In the genomic region with DNA sequence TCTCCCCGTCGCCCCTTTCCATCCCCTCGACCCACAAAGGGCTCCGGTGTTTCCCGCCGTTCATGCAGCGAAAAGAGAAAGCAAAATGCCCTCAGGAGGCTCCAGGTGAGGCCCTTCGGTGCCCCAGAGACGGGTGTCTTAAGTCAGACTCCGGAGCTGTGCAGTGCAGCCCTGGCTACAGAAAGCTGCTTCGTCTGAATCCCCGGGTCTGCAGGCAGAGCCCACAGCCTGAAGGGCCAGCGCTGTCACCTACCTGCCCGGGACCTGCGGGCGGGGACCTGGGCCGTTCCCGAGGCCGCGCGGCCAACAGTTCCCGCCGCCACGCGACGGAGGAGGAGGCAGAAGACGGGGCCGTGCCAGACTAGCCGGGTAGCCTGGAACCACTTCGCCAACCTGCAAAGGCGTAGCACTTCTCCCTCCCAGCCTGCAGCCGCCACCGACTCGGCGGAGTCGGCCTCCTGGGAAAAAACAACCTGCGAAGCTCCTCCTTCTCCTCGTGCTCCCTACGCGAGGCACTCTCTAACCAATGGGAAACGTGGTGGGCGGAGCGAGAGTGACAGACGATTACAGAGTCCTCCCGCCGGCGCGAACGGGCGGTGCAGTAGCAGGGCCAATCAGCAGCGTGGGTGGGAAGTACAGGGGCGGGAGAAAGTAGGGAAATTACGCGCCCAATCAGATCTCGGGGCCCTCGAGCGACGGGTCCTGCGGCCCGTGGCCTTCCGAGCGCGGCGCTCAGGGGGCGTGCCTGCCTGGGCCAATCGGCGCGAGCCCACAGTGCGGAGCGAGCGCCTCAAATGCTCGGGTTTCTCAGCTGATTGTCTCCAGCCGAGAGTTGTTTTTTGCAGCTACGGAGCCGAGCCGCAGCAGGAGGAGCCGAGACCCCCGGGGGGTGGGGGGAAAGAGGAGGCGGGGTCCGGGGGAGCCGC, we compare ENCODE assay signal across 1 cellular context.
TF ChIP-seq lines count a peak whose summit lies in the region.

A gene with protein sequence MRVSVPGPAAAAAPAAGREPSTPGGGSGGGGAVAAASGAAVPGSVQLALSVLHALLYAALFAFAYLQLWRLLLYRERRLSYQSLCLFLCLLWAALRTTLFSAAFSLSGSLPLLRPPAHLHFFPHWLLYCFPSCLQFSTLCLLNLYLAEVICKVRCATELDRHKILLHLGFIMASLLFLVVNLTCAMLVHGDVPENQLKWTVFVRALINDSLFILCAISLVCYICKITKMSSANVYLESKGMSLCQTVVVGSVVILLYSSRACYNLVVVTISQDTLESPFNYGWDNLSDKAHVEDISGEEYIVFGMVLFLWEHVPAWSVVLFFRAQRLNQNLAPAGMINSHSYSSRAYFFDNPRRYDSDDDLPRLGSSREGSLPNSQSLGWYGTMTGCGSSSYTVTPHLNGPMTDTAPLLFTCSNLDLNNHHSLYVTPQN (plus strand): TSS at position 774 of the 926 bp plus-strand sequence. CDS start 312 bp downstream, outside the sequence.
A gene with protein sequence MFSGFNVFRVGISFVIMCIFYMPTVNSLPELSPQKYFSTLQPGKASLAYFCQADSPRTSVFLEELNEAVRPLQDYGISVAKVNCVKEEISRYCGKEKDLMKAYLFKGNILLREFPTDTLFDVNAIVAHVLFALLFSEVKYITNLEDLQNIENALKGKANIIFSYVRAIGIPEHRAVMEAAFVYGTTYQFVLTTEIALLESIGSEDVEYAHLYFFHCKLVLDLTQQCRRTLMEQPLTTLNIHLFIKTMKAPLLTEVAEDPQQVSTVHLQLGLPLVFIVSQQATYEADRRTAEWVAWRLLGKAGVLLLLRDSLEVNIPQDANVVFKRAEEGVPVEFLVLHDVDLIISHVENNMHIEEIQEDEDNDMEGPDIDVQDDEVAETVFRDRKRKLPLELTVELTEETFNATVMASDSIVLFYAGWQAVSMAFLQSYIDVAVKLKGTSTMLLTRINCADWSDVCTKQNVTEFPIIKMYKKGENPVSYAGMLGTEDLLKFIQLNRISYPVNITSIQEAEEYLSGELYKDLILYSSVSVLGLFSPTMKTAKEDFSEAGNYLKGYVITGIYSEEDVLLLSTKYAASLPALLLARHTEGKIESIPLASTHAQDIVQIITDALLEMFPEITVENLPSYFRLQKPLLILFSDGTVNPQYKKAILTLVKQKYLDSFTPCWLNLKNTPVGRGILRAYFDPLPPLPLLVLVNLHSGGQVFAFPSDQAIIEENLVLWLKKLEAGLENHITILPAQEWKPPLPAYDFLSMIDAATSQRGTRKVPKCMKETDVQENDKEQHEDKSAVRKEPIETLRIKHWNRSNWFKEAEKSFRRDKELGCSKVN (minus strand): TSS at position 443 of the 926 bp plus-strand sequence. CDS start 8,948 bp downstream, outside the sequence.

TF ChIP-seq in K562, 482 proteins besides CTCF, POLR2A, EP300 and RAD21 (continued from another document and continues in another):
- TF ChIP-seq, protein P1, sequence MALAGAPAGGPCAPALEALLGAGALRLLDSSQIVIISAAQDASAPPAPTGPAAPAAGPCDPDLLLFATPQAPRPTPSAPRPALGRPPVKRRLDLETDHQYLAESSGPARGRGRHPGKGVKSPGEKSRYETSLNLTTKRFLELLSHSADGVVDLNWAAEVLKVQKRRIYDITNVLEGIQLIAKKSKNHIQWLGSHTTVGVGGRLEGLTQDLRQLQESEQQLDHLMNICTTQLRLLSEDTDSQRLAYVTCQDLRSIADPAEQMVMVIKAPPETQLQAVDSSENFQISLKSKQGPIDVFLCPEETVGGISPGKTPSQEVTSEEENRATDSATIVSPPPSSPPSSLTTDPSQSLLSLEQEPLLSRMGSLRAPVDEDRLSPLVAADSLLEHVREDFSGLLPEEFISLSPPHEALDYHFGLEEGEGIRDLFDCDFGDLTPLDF (CRISPR knock-in tag; IDR thresholded peaks at IDR 0.05), result peak; percentile 50; the same call in 1 of the 2 replicates
- TF ChIP-seq CEBPB (tag; IDR thresholded peaks at IDR 0.05), result no peak
- peak; percentile 56 for TF ChIP-seq KDM5B (IDR thresholded peaks at IDR 0.05; ENCODE audit: insufficient replicate concordance, low read depth, low read length)
- TF ChIP-seq SIN3A (IDR thresholded peaks at IDR 0.05; ENCODE audit: borderline replicate concordance in 2 of 2, control insufficient read depth in 1 of 2, low read depth in 2 of 2, low read length in 2 of 2), result peak; percentile 49 to 77; a peak in 2 of 4 replicates
- TF ChIP-seq TRIM28 (IDR thresholded peaks at IDR 0.05), result no peak
- TF ChIP-seq, protein P2, sequence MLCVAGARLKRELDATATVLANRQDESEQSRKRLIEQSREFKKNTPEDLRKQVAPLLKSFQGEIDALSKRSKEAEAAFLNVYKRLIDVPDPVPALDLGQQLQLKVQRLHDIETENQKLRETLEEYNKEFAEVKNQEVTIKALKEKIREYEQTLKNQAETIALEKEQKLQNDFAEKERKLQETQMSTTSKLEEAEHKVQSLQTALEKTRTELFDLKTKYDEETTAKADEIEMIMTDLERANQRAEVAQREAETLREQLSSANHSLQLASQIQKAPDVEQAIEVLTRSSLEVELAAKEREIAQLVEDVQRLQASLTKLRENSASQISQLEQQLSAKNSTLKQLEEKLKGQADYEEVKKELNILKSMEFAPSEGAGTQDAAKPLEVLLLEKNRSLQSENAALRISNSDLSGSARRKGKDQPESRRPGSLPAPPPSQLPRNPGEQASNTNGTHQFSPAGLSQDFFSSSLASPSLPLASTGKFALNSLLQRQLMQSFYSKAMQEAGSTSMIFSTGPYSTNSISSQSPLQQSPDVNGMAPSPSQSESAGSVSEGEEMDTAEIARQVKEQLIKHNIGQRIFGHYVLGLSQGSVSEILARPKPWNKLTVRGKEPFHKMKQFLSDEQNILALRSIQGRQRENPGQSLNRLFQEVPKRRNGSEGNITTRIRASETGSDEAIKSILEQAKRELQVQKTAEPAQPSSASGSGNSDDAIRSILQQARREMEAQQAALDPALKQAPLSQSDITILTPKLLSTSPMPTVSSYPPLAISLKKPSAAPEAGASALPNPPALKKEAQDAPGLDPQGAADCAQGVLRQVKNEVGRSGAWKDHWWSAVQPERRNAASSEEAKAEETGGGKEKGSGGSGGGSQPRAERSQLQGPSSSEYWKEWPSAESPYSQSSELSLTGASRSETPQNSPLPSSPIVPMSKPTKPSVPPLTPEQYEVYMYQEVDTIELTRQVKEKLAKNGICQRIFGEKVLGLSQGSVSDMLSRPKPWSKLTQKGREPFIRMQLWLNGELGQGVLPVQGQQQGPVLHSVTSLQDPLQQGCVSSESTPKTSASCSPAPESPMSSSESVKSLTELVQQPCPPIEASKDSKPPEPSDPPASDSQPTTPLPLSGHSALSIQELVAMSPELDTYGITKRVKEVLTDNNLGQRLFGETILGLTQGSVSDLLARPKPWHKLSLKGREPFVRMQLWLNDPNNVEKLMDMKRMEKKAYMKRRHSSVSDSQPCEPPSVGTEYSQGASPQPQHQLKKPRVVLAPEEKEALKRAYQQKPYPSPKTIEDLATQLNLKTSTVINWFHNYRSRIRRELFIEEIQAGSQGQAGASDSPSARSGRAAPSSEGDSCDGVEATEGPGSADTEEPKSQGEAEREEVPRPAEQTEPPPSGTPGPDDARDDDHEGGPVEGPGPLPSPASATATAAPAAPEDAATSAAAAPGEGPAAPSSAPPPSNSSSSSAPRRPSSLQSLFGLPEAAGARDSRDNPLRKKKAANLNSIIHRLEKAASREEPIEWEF (CRISPR knock-in tag; IDR thresholded peaks at IDR 0.05), result no peak
- 0 out of 2 replicates have a peak, but pooled peaks have one; percentile 32 for TF ChIP-seq POLR2AphosphoS5 (IDR thresholded peaks at IDR 0.05; ENCODE audit: control insufficient read depth, insufficient read depth, low read depth, low read length)
- TF ChIP-seq, protein P3, sequence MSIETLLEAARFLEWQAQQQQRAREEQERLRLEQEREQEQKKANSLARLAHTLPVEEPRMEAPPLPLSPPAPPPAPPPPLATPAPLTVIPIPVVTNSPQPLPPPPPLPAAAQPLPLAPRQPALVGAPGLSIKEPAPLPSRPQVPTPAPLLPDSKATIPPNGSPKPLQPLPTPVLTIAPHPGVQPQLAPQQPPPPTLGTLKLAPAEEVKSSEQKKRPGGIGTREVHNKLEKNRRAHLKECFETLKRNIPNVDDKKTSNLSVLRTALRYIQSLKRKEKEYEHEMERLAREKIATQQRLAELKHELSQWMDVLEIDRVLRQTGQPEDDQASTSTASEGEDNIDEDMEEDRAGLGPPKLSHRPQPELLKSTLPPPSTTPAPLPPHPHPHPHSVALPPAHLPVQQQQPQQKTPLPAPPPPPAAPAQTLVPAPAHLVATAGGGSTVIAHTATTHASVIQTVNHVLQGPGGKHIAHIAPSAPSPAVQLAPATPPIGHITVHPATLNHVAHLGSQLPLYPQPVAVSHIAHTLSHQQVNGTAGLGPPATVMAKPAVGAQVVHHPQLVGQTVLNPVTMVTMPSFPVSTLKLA (conservative IDR thresholded peaks at IDR 0.05), result peak; percentile 88 to 89
- no peak for TF ChIP-seq SMAD1 (IDR thresholded peaks at IDR 0.05; ENCODE audit: low read depth, low read length, partially characterized antibody)
- TF ChIP-seq RNF2 (IDR thresholded peaks at IDR 0.05), result no peak; the same call in 1 of the 2 replicates
- TF ChIP-seq NR4A1 (CRISPR knock-in tag; IDR thresholded peaks at IDR 0.05), result no peak
- no peak for TF ChIP-seq NR4A1 (tag; IDR thresholded peaks at IDR 0.05)
- TF ChIP-seq, protein P4, sequence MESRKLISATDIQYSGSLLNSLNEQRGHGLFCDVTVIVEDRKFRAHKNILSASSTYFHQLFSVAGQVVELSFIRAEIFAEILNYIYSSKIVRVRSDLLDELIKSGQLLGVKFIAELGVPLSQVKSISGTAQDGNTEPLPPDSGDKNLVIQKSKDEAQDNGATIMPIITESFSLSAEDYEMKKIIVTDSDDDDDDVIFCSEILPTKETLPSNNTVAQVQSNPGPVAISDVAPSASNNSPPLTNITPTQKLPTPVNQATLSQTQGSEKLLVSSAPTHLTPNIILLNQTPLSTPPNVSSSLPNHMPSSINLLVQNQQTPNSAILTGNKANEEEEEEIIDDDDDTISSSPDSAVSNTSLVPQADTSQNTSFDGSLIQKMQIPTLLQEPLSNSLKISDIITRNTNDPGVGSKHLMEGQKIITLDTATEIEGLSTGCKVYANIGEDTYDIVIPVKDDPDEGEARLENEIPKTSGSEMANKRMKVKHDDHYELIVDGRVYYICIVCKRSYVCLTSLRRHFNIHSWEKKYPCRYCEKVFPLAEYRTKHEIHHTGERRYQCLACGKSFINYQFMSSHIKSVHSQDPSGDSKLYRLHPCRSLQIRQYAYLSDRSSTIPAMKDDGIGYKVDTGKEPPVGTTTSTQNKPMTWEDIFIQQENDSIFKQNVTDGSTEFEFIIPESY (CRISPR knock-in tag; IDR thresholded peaks at IDR 0.05), result no peak
- TF ChIP-seq, protein P5, sequence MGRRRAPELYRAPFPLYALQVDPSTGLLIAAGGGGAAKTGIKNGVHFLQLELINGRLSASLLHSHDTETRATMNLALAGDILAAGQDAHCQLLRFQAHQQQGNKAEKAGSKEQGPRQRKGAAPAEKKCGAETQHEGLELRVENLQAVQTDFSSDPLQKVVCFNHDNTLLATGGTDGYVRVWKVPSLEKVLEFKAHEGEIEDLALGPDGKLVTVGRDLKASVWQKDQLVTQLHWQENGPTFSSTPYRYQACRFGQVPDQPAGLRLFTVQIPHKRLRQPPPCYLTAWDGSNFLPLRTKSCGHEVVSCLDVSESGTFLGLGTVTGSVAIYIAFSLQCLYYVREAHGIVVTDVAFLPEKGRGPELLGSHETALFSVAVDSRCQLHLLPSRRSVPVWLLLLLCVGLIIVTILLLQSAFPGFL (CRISPR knock-in tag; IDR thresholded peaks at IDR 0.05), result no peak
- TF ChIP-seq HNRNPL (IDR thresholded peaks at IDR 0.05; ENCODE audit: low read depth, low read length), result 0 out of 2 replicates have a peak, but pooled peaks have one; percentile 32
- no peak for TF ChIP-seq RCOR1 (IDR thresholded peaks at IDR 0.05; ENCODE audit: borderline replicate concordance in 1 of 2, low read depth in 2 of 2, low read length in 2 of 2)
- peak in 1 of 2 experiments; percentile 43; a peak in 1 of 4 replicates for TF ChIP-seq SRF (CRISPR knock-in tag; IDR thresholded peaks at IDR 0.05)
- TF ChIP-seq ZSCAN32 (CRISPR knock-in tag; IDR thresholded peaks at IDR 0.05), result no peak
- TF ChIP-seq KAT8 (IDR thresholded peaks at IDR 0.05; ENCODE audit: low read depth), result no peak
- TF ChIP-seq, protein P6, sequence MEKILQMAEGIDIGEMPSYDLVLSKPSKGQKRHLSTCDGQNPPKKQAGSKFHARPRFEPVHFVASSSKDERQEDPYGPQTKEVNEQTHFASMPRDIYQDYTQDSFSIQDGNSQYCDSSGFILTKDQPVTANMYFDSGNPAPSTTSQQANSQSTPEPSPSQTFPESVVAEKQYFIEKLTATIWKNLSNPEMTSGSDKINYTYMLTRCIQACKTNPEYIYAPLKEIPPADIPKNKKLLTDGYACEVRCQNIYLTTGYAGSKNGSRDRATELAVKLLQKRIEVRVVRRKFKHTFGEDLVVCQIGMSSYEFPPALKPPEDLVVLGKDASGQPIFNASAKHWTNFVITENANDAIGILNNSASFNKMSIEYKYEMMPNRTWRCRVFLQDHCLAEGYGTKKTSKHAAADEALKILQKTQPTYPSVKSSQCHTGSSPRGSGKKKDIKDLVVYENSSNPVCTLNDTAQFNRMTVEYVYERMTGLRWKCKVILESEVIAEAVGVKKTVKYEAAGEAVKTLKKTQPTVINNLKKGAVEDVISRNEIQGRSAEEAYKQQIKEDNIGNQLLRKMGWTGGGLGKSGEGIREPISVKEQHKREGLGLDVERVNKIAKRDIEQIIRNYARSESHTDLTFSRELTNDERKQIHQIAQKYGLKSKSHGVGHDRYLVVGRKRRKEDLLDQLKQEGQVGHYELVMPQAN (IDR thresholded peaks at IDR 0.05; ENCODE audit: borderline replicate concordance), result peak; percentile 20; the same call in 1 of the 2 replicates
- TF ChIP-seq, protein P7, sequence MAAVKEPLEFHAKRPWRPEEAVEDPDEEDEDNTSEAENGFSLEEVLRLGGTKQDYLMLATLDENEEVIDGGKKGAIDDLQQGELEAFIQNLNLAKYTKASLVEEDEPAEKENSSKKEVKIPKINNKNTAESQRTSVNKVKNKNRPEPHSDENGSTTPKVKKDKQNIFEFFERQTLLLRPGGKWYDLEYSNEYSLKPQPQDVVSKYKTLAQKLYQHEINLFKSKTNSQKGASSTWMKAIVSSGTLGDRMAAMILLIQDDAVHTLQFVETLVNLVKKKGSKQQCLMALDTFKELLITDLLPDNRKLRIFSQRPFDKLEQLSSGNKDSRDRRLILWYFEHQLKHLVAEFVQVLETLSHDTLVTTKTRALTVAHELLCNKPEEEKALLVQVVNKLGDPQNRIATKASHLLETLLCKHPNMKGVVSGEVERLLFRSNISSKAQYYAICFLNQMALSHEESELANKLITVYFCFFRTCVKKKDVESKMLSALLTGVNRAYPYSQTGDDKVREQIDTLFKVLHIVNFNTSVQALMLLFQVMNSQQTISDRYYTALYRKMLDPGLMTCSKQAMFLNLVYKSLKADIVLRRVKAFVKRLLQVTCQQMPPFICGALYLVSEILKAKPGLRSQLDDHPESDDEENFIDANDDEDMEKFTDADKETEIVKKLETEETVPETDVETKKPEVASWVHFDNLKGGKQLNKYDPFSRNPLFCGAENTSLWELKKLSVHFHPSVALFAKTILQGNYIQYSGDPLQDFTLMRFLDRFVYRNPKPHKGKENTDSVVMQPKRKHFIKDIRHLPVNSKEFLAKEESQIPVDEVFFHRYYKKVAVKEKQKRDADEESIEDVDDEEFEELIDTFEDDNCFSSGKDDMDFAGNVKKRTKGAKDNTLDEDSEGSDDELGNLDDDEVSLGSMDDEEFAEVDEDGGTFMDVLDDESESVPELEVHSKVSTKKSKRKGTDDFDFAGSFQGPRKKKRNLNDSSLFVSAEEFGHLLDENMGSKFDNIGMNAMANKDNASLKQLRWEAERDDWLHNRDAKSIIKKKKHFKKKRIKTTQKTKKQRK (IDR thresholded peaks at IDR 0.05; ENCODE audit: borderline replicate concordance, low read depth, low read length), result peak; percentile 54; the same call in 1 of the 2 replicates
- peak; percentile 80; the same call in 1 of the 2 replicates for TF ChIP-seq PHF8 (IDR thresholded peaks at IDR 0.05; ENCODE audit: borderline replicate concordance, low read length)
- TF ChIP-seq ZNF282 (CRISPR knock-in tag; IDR thresholded peaks at IDR 0.05), result no peak
- peak in 1 of 2 experiments; percentile 44; a peak in 1 of 3 replicates for TF ChIP-seq CBX3 (IDR thresholded peaks at IDR 0.05; ENCODE audit: borderline replicate concordance in 1 of 2, low read length in 2 of 2)
- TF ChIP-seq SOX6 (IDR thresholded peaks at IDR 0.05), result 0 out of 2 replicates have a peak, but pooled peaks have one; percentile 18
- no peak for TF ChIP-seq ZNF583 (CRISPR knock-in tag; IDR thresholded peaks at IDR 0.05)
- TF ChIP-seq SP1 (CRISPR knock-in tag; IDR thresholded peaks at IDR 0.05), result peak; percentile 64
